In the genomic region with DNA sequence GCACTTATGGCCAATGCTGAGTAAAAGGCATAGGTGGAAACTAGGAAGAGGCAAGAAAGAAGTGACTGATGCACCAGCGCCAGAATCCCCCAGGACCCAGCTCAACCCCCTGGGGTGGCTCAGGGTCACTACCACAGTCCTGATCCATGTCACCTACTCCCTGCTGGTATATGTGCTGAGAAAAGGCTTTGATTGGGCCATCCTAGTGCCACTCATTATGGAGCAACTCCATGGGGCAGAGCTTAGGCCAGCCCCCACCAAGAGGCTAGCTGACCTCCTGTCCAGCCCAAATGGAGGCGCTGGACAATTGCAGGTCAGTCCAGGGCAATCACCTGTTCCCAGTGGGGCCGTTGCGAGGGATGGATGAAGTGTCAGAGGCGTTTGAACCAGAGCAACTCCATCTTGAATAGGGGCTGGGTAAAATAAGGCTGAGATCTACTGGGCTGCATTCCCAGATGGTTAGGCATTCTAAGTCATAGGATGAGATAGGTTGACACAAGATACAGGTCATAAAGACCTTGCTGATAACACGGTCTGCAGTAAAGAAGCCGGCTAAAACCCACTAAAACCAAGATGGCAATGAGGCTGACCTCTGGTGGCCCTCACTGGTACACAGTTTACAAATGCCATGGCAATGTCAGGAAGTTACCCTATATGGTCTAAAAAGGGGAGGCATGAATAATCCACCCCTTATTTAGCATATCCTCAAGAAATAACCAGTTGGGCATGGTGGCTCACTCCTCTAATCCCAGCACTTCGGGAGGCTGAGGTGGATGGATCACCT, we compare ENCODE assay signal across 21 cellular contexts. TPM values are rescaled to one million over a fixed set of nuclear protein-coding genes. Genes with fewer than 3 reads are reported as not detected.
A peak's percentile ranks its signal among the peaks of the same experiment; 100 is the strongest.
DNase-seq lines count a peak whose midpoint lies in the region; TF ChIP-seq lines count a peak whose summit lies in the region.
"Had no signal": no experiment of that assay in that cellular context is flagged by ENCODE, and none has a peak within 500 bp of the region (broad histone marks: within the 10 kb centered on the region; RNA-seq: fewer than 3 reads in every experiment).

No MANE protein-coding gene starts in this region.

- peak; percentile 15 for DNase-seq in SK-MEL-5 (ENCODE audit: low read depth, low spot score)
- peak; percentile 19 for DNase-seq in fibroblast of mammary gland (ENCODE audit: low read depth)
- no peak for DNase-seq in T-helper 2 cell
- DNase-seq in NCI-H226, result no peak
- DNase-seq in mesenchymal stem cell, result no peak
- DNase-seq in cortex of kidney (lab: John Stamatoyannopoulos, UW), result no peak
- DNase-seq: activated CD4-positive, alpha-beta T cell treated with anti-CD3 and anti-CD28 coated beads for 1 hour; CD4-positive, CD25-positive, alpha-beta regulatory T cell; cerebellar nuclear complex; effector CD8-positive, alpha-beta T cell; left ventricle myocardium inferior; NCI-H1694; NCI-H2171 treated with DMSO at 0.1 percent for 48 hours; NCI-H526 treated with DMSO at 0.1 percent for 48 hours; stimulated activated naive CD8-positive, alpha-beta T cell treated with anti-CD3 and anti-CD28 coated beads, Interleukin-15, Interleukin-2, amounts not matched to agents 100 U/mL and 50 U/mL, for 24 hours; T1000; thyroid gland had no signal

- no peak overlapping the region for H3K27ac ChIP-seq in 22Rv1
- no peak overlapping the region for H3K27ac ChIP-seq in mesenchymal stem cell (ENCODE audit: low read length, poor library complexity, severe bottlenecking)
- H3K27ac ChIP-seq: ascending aorta, left ventricle myocardium inferior, SK-N-MC, thyroid gland had no signal

- H2BK12ac ChIP-seq in mesenchymal stem cell (ENCODE audit: low read length in 2 of 2), result no peak overlapping the region

- no peak overlapping the region for H3K4ac ChIP-seq in mesenchymal stem cell (ENCODE audit: low read depth in 1 of 2, low read length in 2 of 2)

- TF ChIP-seq CTCF in 22Rv1 (IDR thresholded peaks at IDR 0.05) (peak; percentile 51), GM12875 (IDR thresholded peaks at IDR 0.05; ENCODE audit: borderline replicate concordance, insufficient read depth, low read depth, low read length) (0 out of 2 replicates have a peak, but pooled peaks have one; percentile 3), fibroblast of mammary gland (conservative IDR thresholded peaks at IDR 0.05; ENCODE audit: control insufficient read depth, insufficient read depth, low read depth, low read length) (no peak)

- H3K14ac ChIP-seq in mesenchymal stem cell (ENCODE audit: low read length in 2 of 2), result no peak overlapping the region

- in situ Hi-C loops in SK-MEL-5 (cut with HindIII; ENCODE audit: low pct_unique_long_range_greater_than_20kb, low sequenced_read_pairs), result no loop called here

- no peaks in the 10 kb centered on the region for H3K9me3 ChIP-seq in mesenchymal stem cell (ENCODE audit: control insufficient read depth, low read length)
- H3K9me3 ChIP-seq: ascending aorta, left ventricle myocardium inferior, thyroid gland had no signal

- H3K27me3 ChIP-seq in mesenchymal stem cell (ENCODE audit: control insufficient read depth in 1 of 2, insufficient read depth in 1 of 2, low read length in 2 of 2), result peaks cover 4 to 45% of the 10 kb centered on the region in 2 experiments
- H3K27me3 ChIP-seq: ascending aorta, thyroid gland had no signal

- H3K23ac ChIP-seq in mesenchymal stem cell (ENCODE audit: low read length in 2 of 2), result no peak overlapping the region

- H4K91ac ChIP-seq in mesenchymal stem cell (ENCODE audit: low read length), result no peak overlapping the region

- 75% methylated on average over 8 of the region's 8 CpGs for WGBS in mesenchymal stem cell

- no peak overlapping the region for H2BK120ac ChIP-seq in mesenchymal stem cell (ENCODE audit: low read depth, low read length)

- H3K79me1 ChIP-seq in mesenchymal stem cell (replicated peaks; ENCODE audit: low read length, poor library complexity, severe bottlenecking), result no peaks in the 10 kb centered on the region

- no peak overlapping the region for H3K4me2 ChIP-seq in mesenchymal stem cell (ENCODE audit: low read length, poor library complexity, severe bottlenecking)

- H3K36me3 ChIP-seq in mesenchymal stem cell (ENCODE audit: control insufficient read depth in 1 of 2, insufficient read depth in 2 of 2, low read depth in 1 of 2, low read length in 2 of 2), result no peaks in the 10 kb centered on the region
- H3K36me3 ChIP-seq: ascending aorta, left ventricle myocardium inferior, thyroid gland had no signal

- no peak overlapping the region for H2AK5ac ChIP-seq in mesenchymal stem cell (ENCODE audit: low read length, severe bottlenecking)

- H3K4me3 ChIP-seq in GM12875 (ENCODE audit: low read depth, low read length) (no peak overlapping the region), fibroblast of mammary gland (ENCODE audit: control insufficient read depth, low read depth, low read length) (no peak overlapping the region), mesenchymal stem cell (ENCODE audit: insufficient read depth in 1 of 2, low read depth in 1 of 2, low read length in 2 of 2) (no peak overlapping the region)
- H3K4me3 ChIP-seq: ascending aorta, left ventricle myocardium inferior, SK-N-MC, thyroid gland had no signal

- H3K4me1 ChIP-seq in mesenchymal stem cell (ENCODE audit: control insufficient read depth, insufficient read depth, low read depth, low read length), result peaks cover 9% of the 10 kb centered on the region
- H3K4me1 ChIP-seq: ascending aorta, thyroid gland had no signal

- H4K8ac ChIP-seq in mesenchymal stem cell (ENCODE audit: low read length), result no peak overlapping the region

- no peak overlapping the region for H2AFZ ChIP-seq in mesenchymal stem cell (ENCODE audit: low read depth, low read length)

- no peak overlapping the region for H2BK5ac ChIP-seq in mesenchymal stem cell (ENCODE audit: low read depth, low read length, poor library complexity, severe bottlenecking)

- H3K18ac ChIP-seq in mesenchymal stem cell (ENCODE audit: low read depth in 1 of 2, low read length in 2 of 2), result no peak overlapping the region

- H3K9ac ChIP-seq in mesenchymal stem cell (ENCODE audit: low read length), result no peak overlapping the region

- no peak overlapping the region for H2BK15ac ChIP-seq in mesenchymal stem cell (ENCODE audit: low read depth, poor library complexity, severe bottlenecking)

RNA-seq across cellular contexts. Expression of a gene that starts 20.6 kb away (rescaled TPM):
- 0.98 and 1.1 TPM in 2 replicates for total RNA-seq in SK-MEL-5 (2014; rRNA removed; shearing (Covaris generic))
- 3.7 and 3.9 TPM in 2 replicates for polyA plus RNA-seq in SK-MEL-5 (2015; cell fraction: cytosol; rRNA removed)
- 2.8 and 3.4 TPM in 2 replicates for polyA plus RNA-seq in SK-MEL-5 (2015; cell fraction: nucleus; rRNA removed)
- polyA plus RNA-seq in mesenchymal stem cell (2013, experiment 1 of 2), result 2.0 TPM
- 2.1 TPM for polyA plus RNA-seq in mesenchymal stem cell (2013, experiment 2 of 2)

Comparison
In these comparisons a context has a peak if more than half of its experiments do, and no peak if none do; other contexts are left out.
1. DNase-seq: peak in SK-MEL-5 (single experiment) and fibroblast of mammary gland (single experiment); none in T-helper 2 cell (0 of 5), NCI-H226 (single experiment), mesenchymal stem cell (single experiment) and cortex of kidney (single experiment).